In genomic region chr1:230267338-230268065, GRCh38 we compare ENCODE assay signal across 11 cellular contexts.
DNase-seq lines count a peak whose midpoint lies in the region; ATAC-seq and TF ChIP-seq lines count a peak whose summit lies in the region.
"Had no signal": no experiment of that assay in that cellular context is flagged by ENCODE, and none has a peak within 500 bp of the region (broad histone marks: within the 10 kb centered on the region; RNA-seq: fewer than 3 reads in every experiment).

No MANE protein-coding gene starts in this region.

- peaks cover 29% of the 10 kb centered on the region for H3K36me3 Mint-ChIP-seq in activated CD4-positive, alpha-beta T cell treated with anti-CD3 and anti-CD28 coated beads, Interleukin-2, amount 10 ng/mL, durations not matched to agents 24 days and 14 days (ENCODE audit: low read depth)
- peaks cover 19% of the 10 kb centered on the region for H3K36me3 Mint-ChIP-seq in endothelial cell (ENCODE audit: low read depth, unreplicated experiment)

- TF ChIP-seq CTCF in endothelial cell (IDR thresholded peaks at IDR 0.05; ENCODE audit: unreplicated experiment), result no peak

- no peak for DNase-seq in activated CD4-positive, alpha-beta T cell treated with anti-CD3 and anti-CD28 coated beads, Interleukin-2, amount 10 ng/mL, durations not matched to agents 24 days and 14 days
- no peak for DNase-seq in activated CD4-positive, alpha-beta T cell treated with anti-CD3 and anti-CD28 coated beads for 48 hours
- DNase-seq in NCI-H510A (lab: John Stamatoyannopoulos, UW), result peak; percentile 56
- no peak for DNase-seq in endothelial cell (ENCODE audit: low spot score)
- no peak for DNase-seq in stimulated activated naive CD8-positive, alpha-beta T cell treated with anti-CD3 and anti-CD28 coated beads, Interleukin-15, amount 100 ng/mL, for 72 hours
- no peak for DNase-seq in activated CD4-positive, alpha-beta T cell treated with anti-CD3 and anti-CD28 coated beads for 4 hours
- DNase-seq in T1000 (lab: John Stamatoyannopoulos, UW), result no peak
- no peak for DNase-seq in pons (ENCODE audit: low spot score)
- DNase-seq: activated T-cell treated with anti-CD3 and anti-CD28 coated beads for 4 hours, NCI-H1105, occipital lobe had no signal

- peaks cover 21% of the 10 kb centered on the region for H3K4me1 Mint-ChIP-seq in activated CD4-positive, alpha-beta T cell treated with anti-CD3 and anti-CD28 coated beads, Interleukin-2, amount 10 ng/mL, durations not matched to agents 24 days and 14 days
- H3K4me1 Mint-ChIP-seq in endothelial cell (ENCODE audit: unreplicated experiment), result peaks cover 13% of the 10 kb centered on the region
- peaks cover 56% of the 10 kb centered on the region for H3K4me1 Mint-ChIP-seq in stimulated activated naive CD8-positive, alpha-beta T cell treated with anti-CD3 and anti-CD28 coated beads, Interleukin-15, amount 100 ng/mL, for 72 hours

- intact Hi-C loops in activated CD4-positive, alpha-beta T cell treated with anti-CD3 and anti-CD28 coated beads, Interleukin-2, amount 10 ng/mL, durations not matched to agents 24 days and 14 days (cut with micrococcal nuclease), result loop anchor here (2.0 kb wide), 1 partner anchor 81 kb away; no protein-coding TSS in a partner anchor

- H3K4me3 Mint-ChIP-seq in activated CD4-positive, alpha-beta T cell treated with anti-CD3 and anti-CD28 coated beads, Interleukin-2, amount 10 ng/mL, durations not matched to agents 24 days and 14 days, result no peak overlapping the region
- H3K4me3 Mint-ChIP-seq in endothelial cell (ENCODE audit: unreplicated experiment), result peak overlapping the region; percentile 21
- no peak overlapping the region for H3K4me3 Mint-ChIP-seq in stimulated activated naive CD8-positive, alpha-beta T cell treated with anti-CD3 and anti-CD28 coated beads, Interleukin-15, amount 100 ng/mL, for 72 hours

- ATAC-seq in stimulated activated naive CD8-positive, alpha-beta T cell treated with anti-CD3 and anti-CD28 coated beads, Interleukin-15, amount 100 ng/mL, for 72 hours, result no peak

- H3K9me3 Mint-ChIP-seq in activated CD4-positive, alpha-beta T cell treated with anti-CD3 and anti-CD28 coated beads, Interleukin-2, amount 10 ng/mL, durations not matched to agents 24 days and 14 days, result no peaks in the 10 kb centered on the region
- H3K9me3 Mint-ChIP-seq in endothelial cell (ENCODE audit: unreplicated experiment), result no peaks in the 10 kb centered on the region
- no peaks in the 10 kb centered on the region for H3K9me3 Mint-ChIP-seq in stimulated activated naive CD8-positive, alpha-beta T cell treated with anti-CD3 and anti-CD28 coated beads, Interleukin-15, amount 100 ng/mL, for 72 hours

- peak overlapping the region; percentile 21 for H3K27ac Mint-ChIP-seq in activated CD4-positive, alpha-beta T cell treated with anti-CD3 and anti-CD28 coated beads, Interleukin-2, amount 10 ng/mL, durations not matched to agents 24 days and 14 days
- H3K27ac Mint-ChIP-seq in endothelial cell (ENCODE audit: unreplicated experiment), result no peak overlapping the region
- peak overlapping the region; percentile 8 to 49 for H3K27ac Mint-ChIP-seq in stimulated activated naive CD8-positive, alpha-beta T cell treated with anti-CD3 and anti-CD28 coated beads, Interleukin-15, amount 100 ng/mL, for 72 hours

- H3K27me3 Mint-ChIP-seq in activated CD4-positive, alpha-beta T cell treated with anti-CD3 and anti-CD28 coated beads, Interleukin-2, amount 10 ng/mL, durations not matched to agents 24 days and 14 days, result no peaks in the 10 kb centered on the region
- H3K27me3 Mint-ChIP-seq in endothelial cell (ENCODE audit: unreplicated experiment), result no peaks in the 10 kb centered on the region
- no peaks in the 10 kb centered on the region for H3K27me3 Mint-ChIP-seq in stimulated activated naive CD8-positive, alpha-beta T cell treated with anti-CD3 and anti-CD28 coated beads, Interleukin-15, amount 100 ng/mL, for 72 hours
